14 cellular contexts compared by ENCODE assay signal in the genomic region with DNA sequence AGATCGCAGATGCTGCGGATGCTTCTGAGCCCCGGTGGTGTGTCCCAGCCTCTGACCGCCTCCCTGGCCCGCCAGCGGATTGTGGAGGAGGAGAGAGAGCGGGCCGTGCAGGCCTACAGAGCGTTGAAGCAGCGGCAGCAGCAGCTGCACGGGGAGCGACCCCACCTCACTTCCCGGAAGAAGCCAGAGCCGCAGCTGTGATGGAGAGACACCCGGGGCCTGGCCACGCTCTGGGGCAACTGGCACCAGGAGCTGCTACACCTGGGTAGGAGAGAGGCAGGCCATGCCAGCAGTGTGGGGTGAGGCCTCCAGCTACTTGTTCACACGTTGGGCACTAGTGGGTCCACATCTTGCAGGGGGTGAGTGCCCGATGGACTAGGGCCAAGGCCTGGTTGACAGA. TPM values are rescaled to one million over a fixed set of nuclear protein-coding genes. Genes with fewer than 3 reads are reported as not detected.
DNase-seq lines count a peak whose midpoint lies in the region; ATAC-seq, FAIRE-seq and TF ChIP-seq lines count a peak whose summit lies in the region.
"Had no signal": no experiment of that assay in that cellular context is flagged by ENCODE, and none has a peak within 500 bp of the region (broad histone marks: within the 10 kb centered on the region; RNA-seq: fewer than 3 reads in every experiment).

No MANE protein-coding gene starts in this region.

- no peak overlapping the region for H3K4ac ChIP-seq in neuronal stem cell (ENCODE audit: low read length)

- H3K9me3 ChIP-seq in right atrium auricular region (no peaks in the 10 kb centered on the region), K562 (replicated peaks; ENCODE audit: control insufficient read depth, insufficient read depth, low read depth, low read length) (no peaks in the 10 kb centered on the region), neuronal stem cell (replicated peaks in 1 of 2; ENCODE audit: control insufficient read depth in 2 of 2, insufficient read depth in 1 of 2, low read depth in 1 of 2, low read length in 2 of 2) (no peaks in the 10 kb centered on the region), ovary (no peaks in the 10 kb centered on the region)
- H3K9me3 ChIP-seq: BE2C had no signal

- POLR2A ChIA-PET in K562 (lab: Yijun Ruan, JAX): interaction anchor here (0.8 to 1.9 kb wide), 5 partner anchors 8 to 29 kb away, joined by 3 to 8 read pairs (median 4); partner anchors contain the start of genes ARL16 and HGS

- no peak overlapping the region for H2BK15ac ChIP-seq in neuronal stem cell (ENCODE audit: low read length)

- no peak overlapping the region for H4K8ac ChIP-seq in neuronal stem cell (ENCODE audit: low read depth, low read length)

- H3K4me2 ChIP-seq in K562 (ENCODE audit: insufficient read depth, low read length) (no peak overlapping the region), neuronal stem cell (ENCODE audit: insufficient read depth, low read length, poor library complexity, severe bottlenecking) (no peak overlapping the region)

- TF ChIP-seq RAD21 in K562 (CRISPR knock-in tag; conservative IDR thresholded peaks at IDR 0.05 in 1 of 2, IDR thresholded peaks at IDR 0.05 in 1 of 2): no peak

- no peak overlapping the region for H3K4me3 ChIP-seq in right atrium auricular region
- no peak overlapping the region for H3K4me3 ChIP-seq in H7 (ENCODE audit: insufficient read depth, low read depth, low read length)
- H3K4me3 ChIP-seq in K562: no peak overlapping the region
- H3K4me3 ChIP-seq in neuronal stem cell (ENCODE audit: low read length in 2 of 2): no peak overlapping the region
- H3K4me3 ChIP-seq in ovary: no peak overlapping the region

- H3K23ac ChIP-seq in neuronal stem cell (ENCODE audit: low read depth, low read length, poor library complexity): peak overlapping the region; percentile 43

- peak overlapping the region in 1 of 2 experiments; percentile 71; a peak in 2 of 4 replicates for H3K9ac ChIP-seq in K562 (ENCODE audit: insufficient read depth in 1 of 2, low read depth in 2 of 2, low read length in 2 of 2)
- H3K9ac ChIP-seq in neuronal stem cell (ENCODE audit: low read depth, low read length, poor library complexity): no peak overlapping the region

- WGBS in K562 (ENCODE audit: insufficient coverage, low coverage, missing lambda C conversion rate): 89% methylated on average over 10 of the region's 18 CpGs
- no CpG with 5 or more reads among the region's 18 CpGs for WGBS in neuronal stem cell (ENCODE audit: extremely low coverage in 2 of 2, insufficient read length in 2 of 2, insufficient replicate concordance in 1 of 2), 2 donors
- 60 to 86% (median 68%) methylated on average over 9 to 18 of the region's 18 CpGs for WGBS in ovary, 3 donors

- TF ChIP-seq POLR2A in K562 (conservative IDR thresholded peaks at IDR 0.05) (no peak), ovary (IDR thresholded peaks at IDR 0.05) (no peak)

- no peaks in the 10 kb centered on the region for H3K27me3 ChIP-seq in right atrium auricular region
- H3K27me3 ChIP-seq in H7 (ENCODE audit: control insufficient read depth, insufficient read depth, low read length): no peaks in the 10 kb centered on the region
- no peaks in the 10 kb centered on the region for H3K27me3 ChIP-seq in K562 (ENCODE audit: control insufficient read depth in 2 of 2, insufficient read depth in 2 of 2, low read length in 2 of 2)
- no peaks in the 10 kb centered on the region for H3K27me3 ChIP-seq in neuronal stem cell (ENCODE audit: control insufficient read depth in 3 of 3, insufficient read depth in 3 of 3, low read depth in 1 of 3, low read length in 3 of 3)
- H3K27me3 ChIP-seq in ovary: no peaks in the 10 kb centered on the region
- H3K27me3 ChIP-seq: BE2C had no signal

- H3K27me3 Mint-ChIP-seq in glutamatergic neuron (ENCODE audit: unreplicated experiment): no peaks in the 10 kb centered on the region
- H3K27me3 Mint-ChIP-seq: CD8-positive, alpha-beta memory T cell had no signal

- H3K27ac ChIP-seq in right atrium auricular region (no peak overlapping the region), K562 (ENCODE audit: extremely low read depth, low read depth, low read length) (no peak overlapping the region), neuronal stem cell (replicated peaks; ENCODE audit: low read length) (no peak overlapping the region), ovary (no peak overlapping the region)

- in situ Hi-C loops in K562 (cut with MboI): no loop called here

- no peak overlapping the region for H3K27ac Mint-ChIP-seq in glutamatergic neuron (ENCODE audit: unreplicated experiment)

- H2AFZ ChIP-seq in K562 (ENCODE audit: low read depth, low read length) (no peak overlapping the region), neuronal stem cell (ENCODE audit: low read length) (no peak overlapping the region)

- ATAC-seq in Right ventricle myocardium inferior (no peak), K562 (no peak)
- ATAC-seq: HCT116 had no signal

- H4K91ac ChIP-seq in neuronal stem cell (ENCODE audit: low read depth, low read length, poor library complexity): no peak overlapping the region

- no peaks in the 10 kb centered on the region for H4K20me1 ChIP-seq in K562 (replicated peaks; ENCODE audit: control insufficient read depth, insufficient read depth, low read length)

- H3K9me1 ChIP-seq in K562 (ENCODE audit: control insufficient read depth, insufficient read depth, low read length): no peaks in the 10 kb centered on the region

- peaks cover 16% of the 10 kb centered on the region for H3K79me1 ChIP-seq in neuronal stem cell (ENCODE audit: low read depth, low read length)

- no peak overlapping the region for H3K14ac ChIP-seq in neuronal stem cell (ENCODE audit: low read length)

- intact Hi-C loops in Right ventricle myocardium inferior (cut with DNase I): no loop called here
- intact Hi-C loops in K562 (cut with micrococcal nuclease): no loop called here
- intact Hi-C loops in ovary (cut with DNase I): no loop called here
- intact Hi-C loops in head of caudate nucleus (cut with DNase I): no loop called here

- DNase-seq in Right ventricle myocardium inferior (ENCODE audit: missing footprints): peak; percentile 50
- no peak for DNase-seq in right atrium auricular region (ENCODE audit: low spot score)
- DNase-seq in H7: peak; percentile 19
- no peak for DNase-seq in K562 (ENCODE audit: extremely low read depth in 1 of 4, low spot score in 3 of 4)
- no peak for DNase-seq in neuronal stem cell (ENCODE audit: low spot score)
- no peak for DNase-seq in glutamatergic neuron
- DNase-seq in ovary: no peak
- DNase-seq in head of caudate nucleus: no peak
- DNase-seq: BE2C; CD8-positive, alpha-beta memory T cell; DMS53 had no signal

- no peak overlapping the region for H3K18ac ChIP-seq in neuronal stem cell (ENCODE audit: low read length)

- H3K4me3 Mint-ChIP-seq in glutamatergic neuron (ENCODE audit: unreplicated experiment): no peak overlapping the region
- H3K4me3 Mint-ChIP-seq: CD8-positive, alpha-beta memory T cell had no signal

- peaks cover 6% of the 10 kb centered on the region for H3K4me1 Mint-ChIP-seq in glutamatergic neuron (ENCODE audit: low read depth, unreplicated experiment)

- TF ChIP-seq CTCF in right atrium auricular region (IDR thresholded peaks at IDR 0.05) (no peak), K562 (IDR thresholded peaks at IDR 0.05 in 2 of 3, conservative IDR thresholded peaks at IDR 0.05 in 1 of 3; ENCODE audit: insufficient read depth in 2 of 3, low read depth in 1 of 3, low read length in 3 of 3) (no peak), glutamatergic neuron (IDR thresholded peaks at IDR 0.05; ENCODE audit: partially characterized antibody, unreplicated experiment) (no peak), ovary (IDR thresholded peaks at IDR 0.05) (no peak)

- H2AK5ac ChIP-seq in neuronal stem cell (ENCODE audit: low read depth, low read length): no peak overlapping the region

- H3K9me3 Mint-ChIP-seq in glutamatergic neuron (ENCODE audit: unreplicated experiment): no peaks in the 10 kb centered on the region
- H3K9me3 Mint-ChIP-seq: CD8-positive, alpha-beta memory T cell had no signal

- no TSS peak for BruUV-seq in K562 (replicated peaks; lab: Mats Ljungman, UMichigan)

- H3K36me3 Mint-ChIP-seq in glutamatergic neuron (ENCODE audit: unreplicated experiment): no peaks in the 10 kb centered on the region

- no peak overlapping the region for H2BK12ac ChIP-seq in neuronal stem cell (ENCODE audit: low read length)

- H2BK5ac ChIP-seq in neuronal stem cell (ENCODE audit: low read length): no peak overlapping the region

- FAIRE-seq in K562 (lab: Jason Lieb, UNC): no peak
- FAIRE-seq: A204.1 had no signal

- no peak overlapping the region for H2BK120ac ChIP-seq in neuronal stem cell (ENCODE audit: low read depth, low read length)

- peaks cover 0 to 14% of the 10 kb centered on the region in 2 donors for H3K4me1 ChIP-seq in right atrium auricular region
- peaks cover 6 to 59% of the 10 kb centered on the region in 2 experiments; a peak in 4 of 5 replicates for H3K4me1 ChIP-seq in K562 (replicated peaks in 1 of 2; ENCODE audit: control insufficient read depth in 2 of 2, insufficient read depth in 2 of 2, low read length in 2 of 2)
- H3K4me1 ChIP-seq in neuronal stem cell (ENCODE audit: control insufficient read depth in 2 of 2, insufficient read depth in 1 of 2, low read depth in 1 of 2, low read length in 2 of 2): peaks cover 3 to 5% of the 10 kb centered on the region in 2 donors
- peaks cover 2% of the 10 kb centered on the region for H3K4me1 ChIP-seq in ovary (ENCODE audit: insufficient read depth)
- H3K4me1 ChIP-seq: BE2C had no signal

- H3K79me2 ChIP-seq in K562 (ENCODE audit: control insufficient read depth, insufficient read depth, low read length): peaks cover 29% of the 10 kb centered on the region

- CTCF ChIA-PET in K562 (lab: Yijun Ruan, JAX; ENCODE audit: low intra/inter-chr PET ratio): no interaction called here

- H3K36me3 ChIP-seq in right atrium auricular region: peaks cover 44% of the 10 kb centered on the region
- H3K36me3 ChIP-seq in H7 (replicated peaks; ENCODE audit: control insufficient read depth, insufficient read depth, low read length): peaks cover 40% of the 10 kb centered on the region
- peaks cover 74% of the 10 kb centered on the region for H3K36me3 ChIP-seq in K562 (ENCODE audit: control insufficient read depth, insufficient read depth, low read length)
- peaks cover 54 to 81% of the 10 kb centered on the region in 2 donors for H3K36me3 ChIP-seq in neuronal stem cell (replicated peaks in 1 of 2; ENCODE audit: control insufficient read depth in 2 of 2, insufficient read depth in 2 of 2, low read length in 2 of 2)
- H3K36me3 ChIP-seq in ovary: no peaks in the 10 kb centered on the region

- TF ChIP-seq EP300 in K562 (IDR thresholded peaks at IDR 0.05; ENCODE audit: low read length) (no peak), ovary (IDR thresholded peaks at IDR 0.05) (no peak)

RNA-seq across cellular contexts. Expression of gene CCDC137, which starts 6.0 kb away (rescaled TPM):
- total RNA-seq in Right ventricle myocardium inferior (6.1 TPM), right atrium auricular region (1 to 10 TPM; 3.8 to 5.1 TPM), K562 (2014; rRNA removed) (56.0 and 64.2 TPM in 2 replicates), K562 (2014; rRNA removed; fragmentation: Illumina TruSeq; extraction: Trizol) (20.0 and 21.4 TPM in 2 replicates), K562 (2015; rRNA removed; fragmentation: Illumina TruSeq; extraction: Trizol) (47.1 and 48.5 TPM in 2 replicates), K562 (2021) (48.9 and 49.2 TPM in 2 replicates), glutamatergic neuron (ENCODE audit: unreplicated experiment) (33.8 TPM), ovary (10 to 100 TPM in 3 of 7 donors, 1 to 10 TPM in 4; 5.1 to 17.8 (median 9.4) TPM)
- 40.7 and 49.7 TPM in 2 replicates for total RNA-seq in H7 (2014; rRNA removed; shearing (Covaris generic))
- 45.8 and 69.3 TPM in 2 replicates for total RNA-seq in K562 (2011; cell fraction: chromatin; rRNA removed; ENCODE audit: low replicate concordance)
- total RNA-seq in K562 (2011; cell fraction: nucleolus; rRNA removed): 37.0 and 38.7 TPM in 2 replicates
- 27.8 and 51.5 TPM in 2 replicates for total RNA-seq in K562 (2011; cell fraction: nucleoplasm; rRNA removed)
- polyA plus RNA-seq in K562 (2011; rRNA removed) (18.9 and 24.8 TPM in 2 replicates), K562 (2014; fragmentation: Illumina TruSeq; extraction: Trizol) (38.3 and 41.1 TPM in 2 replicates), K562 (2014; fragmentation: Nextera tagmentation; extraction: Ambion mirVana) (1 to 10 TPM; 2.3 to 4.1 TPM), K562 (2014; rRNA removed) (63.7 and 68.1 TPM in 2 replicates), ovary (10 to 100 TPM in 1 of 2 donors, 1 to 10 TPM in 1; 6.9 to 10.4 TPM)
- 18.3 and 30.6 TPM in 2 replicates for polyA plus RNA-seq in K562 (2011; cell fraction: cytosol; rRNA removed)
- polyA plus RNA-seq in K562 (2011; cell fraction: nucleus; rRNA removed): 40.1 and 55.8 TPM in 2 replicates
- 28.5 and 39.2 TPM in 2 replicates for polyA plus RNA-seq in K562 (2012)
- 4.4 and 4.8 TPM in 2 replicates for polyA minus RNA-seq in K562 (2011; rRNA and poly(A)+ RNA removed)
- polyA minus RNA-seq in K562 (2011; cell fraction: cytosol; rRNA and poly(A)+ RNA removed): 8.5 TPM in 2 replicates
- polyA minus RNA-seq in K562 (2011; cell fraction: nucleus; rRNA and poly(A)+ RNA removed): 9.4 and 17.3 TPM in 2 replicates
- 19.1 TPM for polyA plus RNA-seq in neuronal stem cell (2013, experiment 1 of 2)
- 19.1 TPM for polyA plus RNA-seq in neuronal stem cell (2013, experiment 2 of 2)

RNA-seq across cellular contexts. Expression of gene OXLD1, which starts 6.1 kb away (rescaled TPM):
- total RNA-seq in Right ventricle myocardium inferior (18.6 TPM), right atrium auricular region (10 to 100 TPM; 19.3 to 19.6 TPM), K562 (2014; rRNA removed) (115 and 139 TPM in 2 replicates), K562 (2014; rRNA removed; fragmentation: Illumina TruSeq; extraction: Trizol) (8.5 and 10.3 TPM in 2 replicates), K562 (2015; rRNA removed; fragmentation: Illumina TruSeq; extraction: Trizol) (29.3 and 30.7 TPM in 2 replicates), K562 (2021) (78.8 and 81.0 TPM in 2 replicates), glutamatergic neuron (ENCODE audit: unreplicated experiment) (24.7 TPM), ovary (10 to 100 TPM; 14.5 to 35.7 (median 20.9) TPM)
- 100 and 115 TPM in 2 replicates for total RNA-seq in H7 (2014; rRNA removed; shearing (Covaris generic))
- 19.4 and 38.5 TPM in 2 replicates for total RNA-seq in K562 (2011; cell fraction: chromatin; rRNA removed; ENCODE audit: low replicate concordance)
- 63.3 and 75.7 TPM in 2 replicates for total RNA-seq in K562 (2011; cell fraction: nucleolus; rRNA removed)
- 44.2 and 51.1 TPM in 2 replicates for total RNA-seq in K562 (2011; cell fraction: nucleoplasm; rRNA removed)
- polyA plus RNA-seq in K562 (2011; rRNA removed) (36.1 and 45.3 TPM in 2 replicates), K562 (2014; fragmentation: Illumina TruSeq; extraction: Trizol) (12.7 and 29.1 TPM in 2 replicates), K562 (2014; fragmentation: Nextera tagmentation; extraction: Ambion mirVana) (1 to 10 TPM; 4.4 to 7.9 TPM), K562 (2014; rRNA removed) (114 and 117 TPM in 2 replicates), ovary (10 to 100 TPM in 1 of 2 donors, 1 to 10 TPM in 1; 1.7 to 32.8 TPM)
- polyA plus RNA-seq in K562 (2011; cell fraction: cytosol; rRNA removed): 58.4 and 135 TPM in 2 replicates
- 88.9 and 153 TPM in 2 replicates for polyA plus RNA-seq in K562 (2011; cell fraction: nucleus; rRNA removed)
- 50.3 and 62.9 TPM in 2 replicates for polyA plus RNA-seq in K562 (2012)
- polyA minus RNA-seq in K562 (2011; rRNA and poly(A)+ RNA removed): 9.6 and 11.1 TPM in 2 replicates
- polyA minus RNA-seq in K562 (2011; cell fraction: cytosol; rRNA and poly(A)+ RNA removed): 14.7 and 16.7 TPM in 2 replicates
- 23.0 and 28.5 TPM in 2 replicates for polyA minus RNA-seq in K562 (2011; cell fraction: nucleus; rRNA and poly(A)+ RNA removed)
- polyA plus RNA-seq in neuronal stem cell (2013, experiment 1 of 2): 26.1 TPM
- 25.4 TPM for polyA plus RNA-seq in neuronal stem cell (2013, experiment 2 of 2)

RNA-seq across cellular contexts. Expression of gene ARL16, which starts 11.1 kb away (rescaled TPM):
- total RNA-seq in Right ventricle myocardium inferior (11.9 TPM), right atrium auricular region (10 to 100 TPM; 20.3 to 22.2 TPM), K562 (2014; rRNA removed) (25.2 and 46.0 TPM in 2 replicates), K562 (2014; rRNA removed; fragmentation: Illumina TruSeq; extraction: Trizol) (18.8 and 21.6 TPM in 2 replicates), K562 (2015; rRNA removed; fragmentation: Illumina TruSeq; extraction: Trizol) (19.7 and 21.3 TPM in 2 replicates), K562 (2021) (18.3 and 22.6 TPM in 2 replicates), glutamatergic neuron (ENCODE audit: unreplicated experiment) (55.2 TPM), ovary (10 to 100 TPM; 22.8 to 45.1 (median 31.1) TPM)
- total RNA-seq in H7 (2014; rRNA removed; shearing (Covaris generic)): 47.4 and 74.6 TPM in 2 replicates
- 40.1 and 78.0 TPM in 2 replicates for total RNA-seq in K562 (2011; cell fraction: chromatin; rRNA removed; ENCODE audit: low replicate concordance)
- total RNA-seq in K562 (2011; cell fraction: nucleolus; rRNA removed): 48.6 and 55.2 TPM in 2 replicates
- 38.9 and 42.4 TPM in 2 replicates for total RNA-seq in K562 (2011; cell fraction: nucleoplasm; rRNA removed)
- polyA plus RNA-seq in K562 (2011; rRNA removed) (29.8 and 30.6 TPM in 2 replicates), K562 (2014; fragmentation: Illumina TruSeq; extraction: Trizol) (25.6 and 32.4 TPM in 2 replicates), K562 (2014; fragmentation: Nextera tagmentation; extraction: Ambion mirVana) (10 to 100 TPM in 1 of 2 experiments, 1 to 10 TPM in 1; 5.4 to 10.4 TPM), K562 (2014; rRNA removed) (32.4 and 34.7 TPM in 2 replicates), ovary (10 to 100 TPM; 29.4 to 55.5 TPM)
- polyA plus RNA-seq in K562 (2011; cell fraction: cytosol; rRNA removed): 36.0 and 45.9 TPM in 2 replicates
- polyA plus RNA-seq in K562 (2011; cell fraction: nucleus; rRNA removed): 16.8 and 22.9 TPM in 2 replicates
- polyA plus RNA-seq in K562 (2012): 26.1 and 26.2 TPM in 2 replicates
- polyA minus RNA-seq in K562 (2011; rRNA and poly(A)+ RNA removed): 11.5 and 12.4 TPM in 2 replicates
- polyA minus RNA-seq in K562 (2011; cell fraction: cytosol; rRNA and poly(A)+ RNA removed): 5.8 and 6.2 TPM in 2 replicates
- polyA minus RNA-seq in K562 (2011; cell fraction: nucleus; rRNA and poly(A)+ RNA removed): 7.3 and 11.8 TPM in 2 replicates
- polyA plus RNA-seq in neuronal stem cell (2013, experiment 1 of 2): 41.9 TPM
- 43.1 TPM for polyA plus RNA-seq in neuronal stem cell (2013, experiment 2 of 2)

RNA-seq across cellular contexts. Expression of gene HGS, which starts 11.3 kb away (rescaled TPM):
- total RNA-seq in Right ventricle myocardium inferior (36.6 TPM), right atrium auricular region (10 to 100 TPM; 33.7 to 59.5 TPM), K562 (2014; rRNA removed) (96.7 and 99.7 TPM in 2 replicates), K562 (2014; rRNA removed; fragmentation: Illumina TruSeq; extraction: Trizol) (55.5 and 77.1 TPM in 2 replicates), K562 (2015; rRNA removed; fragmentation: Illumina TruSeq; extraction: Trizol) (61.4 and 66.3 TPM in 2 replicates), K562 (2021) (132 and 161 TPM in 2 replicates), glutamatergic neuron (ENCODE audit: unreplicated experiment) (167 TPM), ovary (10 to 100 TPM; 39.1 to 91.5 (median 71.7) TPM)
- 119 and 133 TPM in 2 replicates for total RNA-seq in H7 (2014; rRNA removed; shearing (Covaris generic))
- 345 and 984 TPM in 2 replicates for total RNA-seq in K562 (2011; cell fraction: chromatin; rRNA removed; ENCODE audit: low replicate concordance)
- total RNA-seq in K562 (2011; cell fraction: nucleolus; rRNA removed): 485 and 495 TPM in 2 replicates
- 301 and 334 TPM in 2 replicates for total RNA-seq in K562 (2011; cell fraction: nucleoplasm; rRNA removed)
- polyA plus RNA-seq in K562 (2011; rRNA removed) (60.7 and 127 TPM in 2 replicates), K562 (2014; fragmentation: Illumina TruSeq; extraction: Trizol) (126 and 128 TPM in 2 replicates), K562 (2014; fragmentation: Nextera tagmentation; extraction: Ambion mirVana) (1 to 10 TPM; 3.9 to 9.4 TPM), K562 (2014; rRNA removed) (141 and 176 TPM in 2 replicates), ovary (10 to 100 TPM; 73.4 to 73.9 TPM)
- polyA plus RNA-seq in K562 (2011; cell fraction: cytosol; rRNA removed): 55.5 and 141 TPM in 2 replicates
- polyA plus RNA-seq in K562 (2011; cell fraction: nucleus; rRNA removed): 547 and 894 TPM in 2 replicates
- 81.3 and 125 TPM in 2 replicates for polyA plus RNA-seq in K562 (2012)
- 76.0 and 85.7 TPM in 2 replicates for polyA minus RNA-seq in K562 (2011; rRNA and poly(A)+ RNA removed)
- 50.3 and 53.4 TPM in 2 replicates for polyA minus RNA-seq in K562 (2011; cell fraction: cytosol; rRNA and poly(A)+ RNA removed)
- polyA minus RNA-seq in K562 (2011; cell fraction: nucleus; rRNA and poly(A)+ RNA removed): 113 and 138 TPM in 2 replicates
- 33.9 TPM for polyA plus RNA-seq in neuronal stem cell (2013, experiment 1 of 2)
- polyA plus RNA-seq in neuronal stem cell (2013, experiment 2 of 2): 31.7 TPM

RNA-seq across cellular contexts. Expression of gene PDE6G, which starts 16.2 kb away (rescaled TPM):
- total RNA-seq in Right ventricle myocardium inferior: not detected
- total RNA-seq in right atrium auricular region: not detected
- total RNA-seq in H7 (2014; rRNA removed; shearing (Covaris generic)): 19.0 and 22.7 TPM in 2 replicates
- total RNA-seq in K562 (2011; cell fraction: chromatin; rRNA removed; ENCODE audit: low replicate concordance): 0.32 TPM in 1 of 2 replicates, not detected in the other
- total RNA-seq in K562 (2011; cell fraction: nucleolus; rRNA removed): not detected in 2 replicates
- total RNA-seq in K562 (2011; cell fraction: nucleoplasm; rRNA removed): not detected in 2 replicates
- 0.59 TPM in 1 of 2 replicates, not detected in the other for total RNA-seq in K562 (2014; rRNA removed)
- total RNA-seq in K562 (2014; rRNA removed; fragmentation: Illumina TruSeq; extraction: Trizol): not detected in 2 replicates
- not detected in 2 replicates for total RNA-seq in K562 (2015; rRNA removed; fragmentation: Illumina TruSeq; extraction: Trizol)
- not detected in 2 replicates for total RNA-seq in K562 (2021)
- polyA plus RNA-seq in K562 (2011; rRNA removed): 0.14 and 0.19 TPM in 2 replicates
- 0.55 and 1.1 TPM in 2 replicates for polyA plus RNA-seq in K562 (2011; cell fraction: cytosol; rRNA removed)
- 0.37 TPM in 1 of 2 replicates, not detected in the other for polyA plus RNA-seq in K562 (2011; cell fraction: nucleus; rRNA removed)
- 0.10 TPM in 1 of 2 replicates, not detected in the other for polyA plus RNA-seq in K562 (2012)
- 0.18 TPM in 1 of 2 replicates, not detected in the other for polyA plus RNA-seq in K562 (2014; fragmentation: Illumina TruSeq; extraction: Trizol)
- not detected for polyA plus RNA-seq in K562 (2014; fragmentation: Nextera tagmentation; extraction: Ambion mirVana)
- not detected in 2 replicates for polyA plus RNA-seq in K562 (2014; rRNA removed)
- polyA minus RNA-seq in K562 (2011; rRNA and poly(A)+ RNA removed): not detected in 2 replicates
- not detected in 2 replicates for polyA minus RNA-seq in K562 (2011; cell fraction: cytosol; rRNA and poly(A)+ RNA removed)
- not detected in 2 replicates for polyA minus RNA-seq in K562 (2011; cell fraction: nucleus; rRNA and poly(A)+ RNA removed)
- polyA plus RNA-seq in neuronal stem cell (2013, experiment 1 of 2): 0.07 TPM
- polyA plus RNA-seq in neuronal stem cell (2013, experiment 2 of 2): not detected
- total RNA-seq in glutamatergic neuron (ENCODE audit: unreplicated experiment): not detected
- total RNA-seq in ovary: under 1 TPM in 1 of 7 donors, not detected in 6; 0.22 TPM
- 1 to 10 TPM in 1 of 2 donors, under 1 TPM in 1; 0.39 to 1.3 TPM for polyA plus RNA-seq in ovary
- total RNA-seq: H4 had no signal

Comparison
In these comparisons a context has a peak if more than half of its experiments do, and no peak if none do; other contexts are left out.
1. DNase-seq: peak in Right ventricle myocardium inferior (single experiment) and H7 (single experiment); none in right atrium auricular region (single experiment), K562 (0 of 4), neuronal stem cell (single experiment), glutamatergic neuron (single experiment), ovary (0 of 5) and head of caudate nucleus (0 of 42).